13 cellular contexts compared by ENCODE assay signal in the genomic region with DNA sequence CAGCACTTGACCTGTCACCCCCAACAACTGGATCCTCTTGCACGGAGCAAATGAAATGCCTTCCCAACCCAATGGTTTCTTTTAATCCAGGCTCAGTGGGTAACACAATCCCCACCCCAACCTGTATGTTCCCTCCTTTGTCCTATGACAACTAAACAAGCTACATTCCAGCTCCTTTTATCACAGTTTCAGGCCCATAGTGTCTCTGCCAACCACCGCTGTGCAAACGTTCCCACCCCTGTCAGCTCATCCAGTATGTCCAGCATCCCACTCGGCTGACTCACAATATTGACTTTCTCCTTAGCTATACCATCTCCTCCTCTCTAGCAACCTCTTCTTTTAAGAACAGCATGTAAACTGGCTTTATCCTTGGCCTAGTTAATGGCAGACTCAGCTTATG.
DNase-seq lines count a peak whose midpoint lies in the region; ATAC-seq, FAIRE-seq and TF ChIP-seq lines count a peak whose summit lies in the region.
"Had no signal": no experiment of that assay in that cellular context is flagged by ENCODE, and none has a peak within 500 bp of the region (broad histone marks: within the 10 kb centered on the region; RNA-seq: fewer than 3 reads in every experiment).

No MANE protein-coding gene starts in this region.

- peak overlapping the region; percentile 1 for H3K9ac ChIP-seq in keratinocyte (ENCODE audit: control insufficient read depth, extremely low read depth, insufficient read depth, low read length)
- H3K9ac ChIP-seq: KMS-11 had no signal

- H3K9me3 ChIP-seq in ascending aorta (no peaks in the 10 kb centered on the region), keratinocyte (ENCODE audit: control insufficient read depth, low read depth, low read length) (no peaks in the 10 kb centered on the region)

- H3K9me1 ChIP-seq in keratinocyte (ENCODE audit: control insufficient read depth, extremely low read depth, insufficient read depth, low read length): no peaks in the 10 kb centered on the region

- no peaks in the 10 kb centered on the region for H3K79me2 ChIP-seq in keratinocyte (ENCODE audit: control insufficient read depth, insufficient read depth, low read length)

- TF ChIP-seq POLR2A in H54 (IDR thresholded peaks at IDR 0.05; ENCODE audit: low read depth, low read length): no peak

- H2AFZ ChIP-seq in keratinocyte (ENCODE audit: control insufficient read depth, low read length): no peak overlapping the region

- H3K4me3 ChIP-seq in ascending aorta: no peak overlapping the region
- H3K4me3 ChIP-seq in keratinocyte (ENCODE audit: control insufficient read depth in 2 of 3, extremely low read depth in 1 of 3, insufficient read depth in 2 of 3, low read depth in 1 of 3, low read length in 3 of 3): no peak overlapping the region

- H3K27ac ChIP-seq in ascending aorta (peak overlapping the region; percentile 93 to 94), keratinocyte (ENCODE audit: control insufficient read depth, insufficient read depth, low read length) (peak overlapping the region; percentile 51)
- H3K27ac ChIP-seq: KMS-11 had no signal

- no peak for ATAC-seq in GM21619 (IDR thresholded peaks at IDR 0.05; ENCODE audit: unreplicated experiment)

- H4K20me1 ChIP-seq in keratinocyte (ENCODE audit: control insufficient read depth, extremely low read depth, insufficient read depth, low read length): no peaks in the 10 kb centered on the region

- TF ChIP-seq CTCF in ascending aorta (IDR thresholded peaks at IDR 0.05): no peak
- TF ChIP-seq CTCF in keratinocyte (optimal IDR thresholded peaks at IDR 0.05 in 1 of 3, IDR thresholded peaks at IDR 0.05 in 1 of 3, conservative IDR thresholded peaks at IDR 0.05 in 1 of 3; ENCODE audit: extremely low read depth in 1 of 3, insufficient read depth in 2 of 3, low read length in 3 of 3): no peak

- H3K27me3 ChIP-seq in ascending aorta (no peaks in the 10 kb centered on the region), keratinocyte (ENCODE audit: control insufficient read depth, extremely low read depth, insufficient read depth, low read length) (no peaks in the 10 kb centered on the region)

- H3K4me1 ChIP-seq in ascending aorta (peaks cover 24 to 59% of the 10 kb centered on the region in 2 donors), keratinocyte (ENCODE audit: control insufficient read depth, extremely low read depth, insufficient read depth, low read length) (peaks cover 13% of the 10 kb centered on the region)

- FAIRE-seq in H54 (lab: Jason Lieb, UNC) (no peak), keratinocyte (lab: Jason Lieb, UNC) (peak; percentile 5)

- dilution Hi-C loops in keratinocyte (cut with MboI; ENCODE audit: extremely low pct_ligation_motif_present, low sequenced_read_pairs): no loop called here

- H3K4me2 ChIP-seq in keratinocyte (ENCODE audit: control insufficient read depth, extremely low read depth, insufficient read depth, low read depth, low read length): peak overlapping the region; percentile 38
- H3K4me2 ChIP-seq: KMS-11 had no signal

- DNase-seq in H54 (ENCODE audit: insufficient read length, low spot score): peak; percentile 60
- no peak for DNase-seq in ascending aorta (ENCODE audit: low spot score in 2 of 2)
- DNase-seq in keratinocyte (ENCODE audit: low read depth, low spot score): no peak
- DNase-seq in stromal cell of bone marrow (ENCODE audit: low read depth): peak; percentile 48
- no peak for DNase-seq in AML-193 (lab: John Stamatoyannopoulos, UW)
- no peak for DNase-seq in stimulated activated CD4-positive, alpha-beta T cell treated with anti-CD3 and anti-CD28 coated beads, Interleukin-2, amount 100 ng/mL, for 48 hours
- no peak for DNase-seq in CD1c-positive myeloid dendritic cell (ENCODE audit: extremely low spot score)
- DNase-seq: activated T-cell treated with anti-CD3 and anti-CD28 coated beads for 4 hours, GDM1, islet precursor cell, retina had no signal

- H3K36me3 ChIP-seq in ascending aorta (no peaks in the 10 kb centered on the region), keratinocyte (ENCODE audit: control insufficient read depth in 2 of 2, extremely low read depth in 1 of 2, insufficient read depth in 2 of 2, low read length in 2 of 2) (no peaks in the 10 kb centered on the region)

- intact Hi-C loops in ascending aorta (cut with DNase I): loop anchor here (10.0 kb wide), 1 partner anchor 239 kb away; the partner anchor contains the start of gene FOSL2

Comparison
In these comparisons a context has a peak if more than half of its experiments do, and no peak if none do; other contexts are left out.
1. DNase-seq: peak in H54 (single experiment) and stromal cell of bone marrow (single experiment); none in ascending aorta (0 of 2), keratinocyte (single experiment), AML-193 (0 of 2), stimulated activated CD4-positive, alpha-beta T cell treated with anti-CD3 and anti-CD28 coated beads, Interleukin-2, amount 100 ng/mL, for 48 hours (0 of 2) and CD1c-positive myeloid dendritic cell (single experiment).